In the genomic region with DNA sequence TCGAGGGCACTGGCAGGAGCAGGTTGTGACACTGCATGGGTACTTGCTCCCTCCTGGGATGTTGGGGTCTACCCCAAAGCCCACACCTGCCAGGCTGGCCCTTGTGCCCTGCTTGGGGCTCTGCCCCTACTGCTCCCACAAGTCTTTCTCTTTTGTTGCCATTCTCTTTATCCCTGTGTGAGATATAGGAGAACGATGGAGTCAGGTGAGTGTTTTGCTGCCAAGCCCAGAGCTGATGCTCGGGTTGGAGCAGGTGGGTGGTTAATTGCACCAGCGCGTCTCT, we compare ENCODE assay signal across 29 cellular contexts.
"Had no signal": no experiment of that assay in that cellular context is flagged by ENCODE, and none has a peak within 500 bp of the region (broad histone marks: within the 10 kb centered on the region; RNA-seq: fewer than 3 reads in every experiment).

No MANE protein-coding gene starts in this region.

- H3K4me3 Mint-ChIP-seq: activated T-helper 1 cell treated with anti-CD3 and anti-CD28 coated beads, Interleukin-12 subunit alpha, Interleukin-12 subunit beta, Interleukin-2, Interleukin-4 antibody, amounts not matched to agents 30 ng/mL and 10 ng/mL and 1 ng/mL, durations not matched to agents 14 hours and 24 hours and 36 hours; nephron; stimulated activated effector memory CD8-positive, alpha-beta T cell treated with anti-CD3 and anti-CD28 coated beads, Interleukin-12 subunit alpha, Interleukin-12 subunit beta, amount 100 ng/mL, for 72 hours; stimulated activated naive CD8-positive, alpha-beta T cell treated with anti-CD3 and anti-CD28 coated beads, Interleukin-15, amount 100 ng/mL, for 72 hours; T-helper 2 cell treated with Interferon-gamma antibody and Interleukin-4, amounts not matched to agents 5 μg/mL and 100 μg/mL, for 36 hours had no signal

- H3K9me3 Mint-ChIP-seq: activated T-helper 1 cell treated with anti-CD3 and anti-CD28 coated beads, Interleukin-12 subunit alpha, Interleukin-12 subunit beta, Interleukin-2, Interleukin-4 antibody, amounts not matched to agents 30 ng/mL and 10 ng/mL and 1 ng/mL, durations not matched to agents 14 hours and 24 hours and 36 hours; nephron; stimulated activated effector memory CD8-positive, alpha-beta T cell treated with anti-CD3 and anti-CD28 coated beads, Interleukin-12 subunit alpha, Interleukin-12 subunit beta, amount 100 ng/mL, for 72 hours; stimulated activated naive CD8-positive, alpha-beta T cell treated with anti-CD3 and anti-CD28 coated beads, Interleukin-15, amount 100 ng/mL, for 72 hours; T-helper 2 cell treated with Interferon-gamma antibody and Interleukin-4, amounts not matched to agents 5 μg/mL and 100 μg/mL, for 36 hours had no signal

- H3K27me3 Mint-ChIP-seq: progenitor cell of endocrine pancreas; stimulated activated naive CD8-positive, alpha-beta T cell treated with anti-CD3 and anti-CD28 coated beads, Interleukin-15, amount 100 ng/mL, for 72 hours had no signal

- H3K27ac Mint-ChIP-seq: activated T-helper 1 cell treated with anti-CD3 and anti-CD28 coated beads, Interleukin-12 subunit alpha, Interleukin-12 subunit beta, Interleukin-2, Interleukin-4 antibody, amounts not matched to agents 30 ng/mL and 10 ng/mL and 1 ng/mL, durations not matched to agents 14 hours and 24 hours and 36 hours; progenitor cell of endocrine pancreas; stimulated activated effector memory CD8-positive, alpha-beta T cell treated with anti-CD3 and anti-CD28 coated beads, Interleukin-12 subunit alpha, Interleukin-12 subunit beta, amount 100 ng/mL, for 72 hours; T-helper 2 cell treated with Interferon-gamma antibody and Interleukin-4, amounts not matched to agents 5 μg/mL and 100 μg/mL, for 36 hours had no signal

- H3K4me1 ChIP-seq: breast epithelium, esophagus squamous epithelium, left ventricle myocardium inferior, right lobe of liver, upper lobe of right lung had no signal

- H3K36me3 ChIP-seq: breast epithelium, ovary, upper lobe of right lung had no signal

- H3K27ac ChIP-seq: breast epithelium, epithelial cell of prostate, esophagus squamous epithelium, left ventricle myocardium inferior, neutrophil, ovary, right lobe of liver, skin epidermis, upper lobe of right lung, VCaP had no signal

- H3K9me3 ChIP-seq: breast epithelium, esophagus squamous epithelium, left ventricle myocardium inferior, neutrophil, ovary, right lobe of liver, upper lobe of right lung had no signal

- H3K27me3 ChIP-seq: breast epithelium, esophagus squamous epithelium, neutrophil, ovary, right lobe of liver, upper lobe of right lung had no signal

- ATAC-seq: activated CD4-positive, CD25-positive, alpha-beta regulatory T cell treated with anti-CD3 and anti-CD28 coated beads, Interleukin-2, amount 50 U/mL, for 24 hours; right lobe of liver; stimulated activated effector memory CD8-positive, alpha-beta T cell treated with anti-CD3 and anti-CD28 coated beads, Interleukin-12 subunit alpha, Interleukin-12 subunit beta, amount 100 ng/mL, for 72 hours; stimulated activated naive CD8-positive, alpha-beta T cell treated with anti-CD3 and anti-CD28 coated beads, Interleukin-15, amount 100 ng/mL, for 72 hours; upper lobe of right lung had no signal

- DNase-seq: activated CD4-positive, alpha-beta T cell treated with anti-CD3 and anti-CD28 coated beads for 48 hours; activated CD4-positive, alpha-beta T cell treated with anti-CD3 and anti-CD28 coated beads, Interleukin-2, amount 50 U/mL, for 48 hours; activated CD8-positive, alpha-beta memory T cell treated with anti-CD3 and anti-CD28 coated beads, Interleukin-2, amount 50 U/mL, for 4 hours; activated effector memory CD4-positive, alpha-beta T cell treated with anti-CD3 and anti-CD28 coated beads, Interleukin-2, amount 50 U/mL, for 16 hours; activated naive CD4-positive, alpha-beta T cell treated with anti-CD3 and anti-CD28 coated beads, Interleukin-2, amount 50 U/mL, for 16 hours; activated T-cell treated with anti-CD3 and anti-CD28 coated beads, Interleukin-2, amount 50 U/mL, for 1 hour; central memory CD4-positive, alpha-beta T cell; dermis blood vessel endothelial cell; effector CD4-positive, alpha-beta T cell; esophagus squamous epithelium; foreskin melanocyte; left ventricle myocardium inferior; stimulated activated CD4-positive, alpha-beta T cell treated with anti-CD3 and anti-CD28 coated beads, Interleukin-4, amount 100 ng/mL, for 24 hours; stimulated activated naive CD8-positive, alpha-beta T cell treated with anti-CD3 and anti-CD28 coated beads, Interleukin-15, amount 100 ng/mL, for 72 hours; T-helper 1 cell; upper lobe of right lung had no signal

- H3K4me3 ChIP-seq: breast epithelium, esophagus squamous epithelium, left ventricle myocardium inferior, ovary, right lobe of liver, skin epidermis, upper lobe of right lung had no signal
